ENCODE assay signal across 10 cellular contexts in the genomic region with DNA sequence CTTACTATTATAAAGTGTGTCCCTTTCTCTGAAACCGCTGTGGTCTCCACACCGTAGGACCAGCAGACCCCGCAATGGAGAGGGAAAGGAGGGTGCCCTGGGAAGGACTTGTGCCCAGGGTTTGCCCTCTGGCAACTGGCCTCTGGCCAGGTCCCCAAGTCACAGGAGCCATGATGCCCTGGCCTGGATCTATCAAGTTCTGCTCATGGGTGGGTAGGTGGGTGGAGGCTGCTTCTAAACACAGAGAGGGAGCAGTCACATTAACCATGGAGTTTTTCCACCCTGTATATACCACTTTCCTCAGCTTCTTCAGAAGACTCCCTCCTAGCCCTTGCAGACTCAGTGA. TPM values are rescaled to one million over a fixed set of nuclear protein-coding genes. Genes with fewer than 3 reads are reported as not detected.
A peak's percentile ranks its signal among the peaks of the same experiment; 100 is the strongest.
DNase-seq lines count a peak whose midpoint lies in the region; ATAC-seq and TF ChIP-seq lines count a peak whose summit lies in the region.
"Had no signal": no experiment of that assay in that cellular context is flagged by ENCODE, and none has a peak within 500 bp of the region (broad histone marks: within the 10 kb centered on the region; RNA-seq: fewer than 3 reads in every experiment).

No MANE protein-coding gene starts in this region.

- H4K20me1 ChIP-seq in Karpas-422 (ENCODE audit: insufficient read depth, low read depth, low read length): no peaks in the 10 kb centered on the region

- no peaks in the 10 kb centered on the region for H3K36me3 Mint-ChIP-seq in dendritic cell treated with granulocyte-macrophage colony-stimulating factor and Interleukin-4, amounts not matched to agents 40 ng/mL and 50 ng/mL, for 4 days (ENCODE audit: low read depth)

- H3K36me3 ChIP-seq in Karpas-422 (ENCODE audit: insufficient read depth, low read length): no peaks in the 10 kb centered on the region
- H3K36me3 ChIP-seq in psoas muscle (ENCODE audit: insufficient read depth in 1 of 2, low read depth in 1 of 2): no peaks in the 10 kb centered on the region

- peak overlapping the region; percentile 99 for H3K4me2 ChIP-seq in Karpas-422 (ENCODE audit: low read depth, low read length, poor library complexity, severe bottlenecking)

- TF ChIP-seq CTCF in psoas muscle (IDR thresholded peaks at IDR 0.05): no peak

- H3K4me3 Mint-ChIP-seq in dendritic cell treated with granulocyte-macrophage colony-stimulating factor and Interleukin-4, amounts not matched to agents 40 ng/mL and 50 ng/mL, for 4 days: peak overlapping the region; percentile 75

- H3K4me1 Mint-ChIP-seq in dendritic cell treated with granulocyte-macrophage colony-stimulating factor and Interleukin-4, amounts not matched to agents 40 ng/mL and 50 ng/mL, for 4 days (ENCODE audit: low read depth): peaks cover 16% of the 10 kb centered on the region

- no peaks in the 10 kb centered on the region for H3K79me2 ChIP-seq in Karpas-422 (ENCODE audit: low read length)

- ATAC-seq in psoas muscle: no peak

- H3K27me3 ChIP-seq in Karpas-422 (ENCODE audit: low read length): 0 out of 2 replicates have a peak, but pooled peaks cover 4% of the 10 kb centered on the region
- H3K27me3 ChIP-seq in psoas muscle (ENCODE audit: insufficient read depth in 3 of 3, low read length in 2 of 3): peaks cover 0 to 33% (median 8%) of the 10 kb centered on the region in 3 donors

- 85 to 92% (median 90%) methylated on average over 3 of the region's 3 CpGs for WGBS in psoas muscle, 3 donors

- H3K9me3 Mint-ChIP-seq in dendritic cell treated with granulocyte-macrophage colony-stimulating factor and Interleukin-4, amounts not matched to agents 40 ng/mL and 50 ng/mL, for 4 days: no peaks in the 10 kb centered on the region

- H3K9ac ChIP-seq in Karpas-422 (ENCODE audit: low read length): peak overlapping the region; percentile 72; the same call in 1 of the 2 replicates

- intact Hi-C loops in dendritic cell treated with granulocyte-macrophage colony-stimulating factor and Interleukin-4, amounts not matched to agents 40 ng/mL and 50 ng/mL, for 4 days (cut with micrococcal nuclease): no loop called here
- intact Hi-C loops in psoas muscle (cut with DNase I): no loop called here

- no peaks in the 10 kb centered on the region for H3K9me2 ChIP-seq in Karpas-422 (replicated peaks; ENCODE audit: insufficient read depth, low read length)

- no peaks in the 10 kb centered on the region for H3K9me3 ChIP-seq in Karpas-422 (ENCODE audit: low read length)
- H3K9me3 ChIP-seq in psoas muscle: no peaks in the 10 kb centered on the region

- peaks cover 90% of the 10 kb centered on the region for H3K27me3 Mint-ChIP-seq in dendritic cell treated with granulocyte-macrophage colony-stimulating factor and Interleukin-4, amounts not matched to agents 40 ng/mL and 50 ng/mL, for 4 days

- H3K27ac Mint-ChIP-seq in dendritic cell treated with granulocyte-macrophage colony-stimulating factor and Interleukin-4, amounts not matched to agents 40 ng/mL and 50 ng/mL, for 4 days: no peak overlapping the region

- no peak overlapping the region for H2AFZ ChIP-seq in Karpas-422 (ENCODE audit: low read length)

- DNase-seq in DMS53 (lab: John Stamatoyannopoulos, UW) (peak; percentile 45), DMS53 treated with DMSO at 0.1 percent for 48 hours (lab: John Stamatoyannopoulos, UW; ENCODE audit: unreplicated experiment) (no peak), Karpas-422 (no peak), psoas muscle (no peak), cerebellum (ENCODE audit: low spot score) (no peak), GDM1 (lab: John Stamatoyannopoulos, UW) (no peak), NCI-H1092 treated with DMSO at 0.1 percent for 48 hours (lab: John Stamatoyannopoulos, UW) (no peak)
- DNase-seq: activated CD4-positive, alpha-beta T cell treated with anti-CD3 and anti-CD28 coated beads, Interleukin-2, amount 50 U/mL, for 1 hour; NK-92 treated with Interleukin-12 subunit alpha and Interleukin-12 subunit beta, amount 100 ng/mL, for 24 hours had no signal

- H3K4me1 ChIP-seq in Karpas-422 (ENCODE audit: low read length) (peaks cover 30% of the 10 kb centered on the region), psoas muscle (no peaks in the 10 kb centered on the region)

- H3K4me3 ChIP-seq in Karpas-422 (ENCODE audit: low read length): peak overlapping the region; percentile 73; the same call in 1 of the 2 replicates
- peak overlapping the region; percentile 68 for H3K4me3 ChIP-seq in psoas muscle

- H3K27ac ChIP-seq in Karpas-422 (ENCODE audit: low read length) (no peak overlapping the region), psoas muscle (no peak overlapping the region)

RNA-seq across cellular contexts. Expression of a gene that starts 9.4 kb away (rescaled TPM):
- not detected in 2 replicates for total RNA-seq in Karpas-422 (2014; rRNA removed; shearing (Covaris generic); ENCODE audit: low replicate concordance)
- total RNA-seq in psoas muscle (not detected), cerebellum (25.0 TPM)
- polyA plus RNA-seq in psoas muscle: under 1 TPM in 1 of 3 donors, not detected in 2; 0.01 TPM

RNA-seq across cellular contexts. Expression of a gene that starts 9.7 kb away (rescaled TPM):
- not detected in 2 replicates for total RNA-seq in Karpas-422 (2014; rRNA removed; shearing (Covaris generic); ENCODE audit: low replicate concordance)
- total RNA-seq in psoas muscle (under 1 TPM in 3 of 4 donors, not detected in 1; 0.21 to 0.42 (median 0.23) TPM), cerebellum (6.1 TPM)
- polyA plus RNA-seq in psoas muscle: 1 to 10 TPM in 1 of 3 donors, under 1 TPM in 2; 0.10 to 1.6 (median 0.35) TPM

RNA-seq across cellular contexts. Expression of a gene that starts 19.9 kb away (rescaled TPM):
- total RNA-seq in Karpas-422 (2014; rRNA removed; shearing (Covaris generic); ENCODE audit: low replicate concordance): 42.9 and 43.5 TPM in 2 replicates
- total RNA-seq in psoas muscle (10 to 100 TPM; 22.5 to 32.6 (median 26.1) TPM), cerebellum (29.2 TPM)
- 10 to 100 TPM; 33.0 to 62.8 (median 47.9) TPM for polyA plus RNA-seq in psoas muscle

RNA-seq across cellular contexts. Expression of a gene that starts 48.1 kb away (rescaled TPM):
- 1.5 and 1.9 TPM in 2 replicates for total RNA-seq in Karpas-422 (2014; rRNA removed; shearing (Covaris generic); ENCODE audit: low replicate concordance)
- total RNA-seq in psoas muscle (1,000 to 10,000 TPM; 3,389 to 5,818 (median 3,842) TPM), cerebellum (1.7 TPM)
- 1,000 to 10,000 TPM; 2,116 to 7,047 (median 2,671) TPM for polyA plus RNA-seq in psoas muscle

RNA-seq across cellular contexts. Expression of a gene that starts 51.2 kb away (rescaled TPM):
- 6.8 TPM in 1 of 2 replicates, not detected in the other for total RNA-seq in Karpas-422 (2014; rRNA removed; shearing (Covaris generic); ENCODE audit: low replicate concordance)
- total RNA-seq in psoas muscle: 10 to 100 TPM in 2 of 4 donors, 1 to 10 TPM in 2; 5.9 to 15.3 (median 11.8) TPM
- 10 to 100 TPM in 1 of 3 donors, 1 to 10 TPM in 2; 6.0 to 13.0 (median 6.8) TPM for polyA plus RNA-seq in psoas muscle
- 1.5 TPM for total RNA-seq in cerebellum

Comparison
In these comparisons a context has a peak if more than half of its experiments do, and no peak if none do; other contexts are left out.
1. RNA of a gene that starts 9.4 kb away (total RNA-seq): 25.0 TPM in cerebellum (single experiment); not detected in Karpas-422 and not detected in psoas muscle; every median in the first group is over 10 times any median in the second.